Comparison of ENCODE assay signal across 8 cellular contexts in genomic region chr1:32753532-32754281, GRCh38. TPM values are rescaled to one million over a fixed set of nuclear protein-coding genes. Genes with fewer than 3 reads are reported as not detected.
DNase-seq lines count a peak whose midpoint lies in the region; TF ChIP-seq lines count a peak whose summit lies in the region.

No MANE protein-coding gene starts in this region.

- H3F3A ChIP-seq in Loucy (ENCODE audit: low read depth) = no peaks in the 10 kb centered on the region

- H3K9me3 ChIP-seq in Loucy (ENCODE audit: insufficient read depth, low read depth, low read length) = no peaks in the 10 kb centered on the region

- H3K36me3 ChIP-seq in Loucy (ENCODE audit: insufficient read depth, low read length) = no peaks in the 10 kb centered on the region

- no peaks in the 10 kb centered on the region for H3K79me2 ChIP-seq in Loucy (ENCODE audit: insufficient read depth, low read length)

- H4K20me1 ChIP-seq in Loucy (ENCODE audit: insufficient read depth, low read length, poor library complexity, severe bottlenecking) = no peaks in the 10 kb centered on the region

- H3K4me3 ChIP-seq in Loucy (ENCODE audit: low read length, poor library complexity, severe bottlenecking) = peak overlapping the region; percentile 68

- H3K9ac ChIP-seq in Loucy (ENCODE audit: low read depth, low read length, poor library complexity, severe bottlenecking) = no peak overlapping the region

- peaks cover 4% of the 10 kb centered on the region for H3K4me1 ChIP-seq in Loucy (ENCODE audit: insufficient read depth, low read length, poor library complexity, severe bottlenecking)

- no peaks in the 10 kb centered on the region for H3K27me3 ChIP-seq in Loucy (ENCODE audit: insufficient read depth, low read length, poor library complexity, severe bottlenecking)

- no peak for TF ChIP-seq CTCF in Loucy (conservative IDR thresholded peaks at IDR 0.05; ENCODE audit: low read length)

- H2AFZ ChIP-seq in Loucy (ENCODE audit: low read length) = peak overlapping the region; percentile 89

- H3K4me2 ChIP-seq in Loucy (ENCODE audit: low read depth, low read length, poor library complexity, severe bottlenecking) = peak overlapping the region; percentile 81

- DNase-seq in NOMO-1 treated with DMSO at 0.1 percent for 48 hours (lab: John Stamatoyannopoulos, UW; ENCODE audit: unreplicated experiment) (peak; percentile 30), NOMO-1 treated with dmso at 0.1 percent for 144 hours (lab: John Stamatoyannopoulos, UW; ENCODE audit: unreplicated experiment) (no peak), T-helper 2 cell (peak; percentile 40 to 64 (median 56)), anterior cingulate cortex (lab: John Stamatoyannopoulos, UW) (peak in 52 of 58 donors; percentile 7 to 77 (median 48)), hepatic stellate cell (ENCODE audit: low spot score) (peak; percentile 96), renal cortical epithelial cell (ENCODE audit: low read depth) (peak; percentile 37), cortex of kidney (lab: John Stamatoyannopoulos, UW) (no peak)

- no peaks in the 10 kb centered on the region for H3K9me2 ChIP-seq in Loucy (replicated peaks; ENCODE audit: low read depth, low read length)

RNA-seq across cellular contexts. Expression of gene SYNC, which starts 51.1 kb away (rescaled TPM):
- 53.7 and 68.7 TPM in 2 replicates for total RNA-seq in renal cortical epithelial cell

Comparison
In these comparisons a context has a peak if more than half of its experiments do, and no peak if none do; other contexts are left out.
1. DNase-seq: peak in NOMO-1 treated with DMSO at 0.1 percent for 48 hours (single experiment), T-helper 2 cell (5 of 5), anterior cingulate cortex (52 of 58), hepatic stellate cell (single experiment) and renal cortical epithelial cell (single experiment); none in NOMO-1 treated with dmso at 0.1 percent for 144 hours (single experiment) and cortex of kidney (single experiment).